Comparison of ENCODE assay signal across 20 cellular contexts in genomic region chr3:125366132-125366531, GRCh38. TPM values are rescaled to one million over a fixed set of nuclear protein-coding genes. Genes with fewer than 3 reads are reported as not detected.
A peak's percentile ranks its signal among the peaks of the same experiment; 100 is the strongest.
DNase-seq lines count a peak whose midpoint lies in the region; ATAC-seq and TF ChIP-seq lines count a peak whose summit lies in the region.
"Had no signal": no experiment of that assay in that cellular context is flagged by ENCODE, and none has a peak within 500 bp of the region (broad histone marks: within the 10 kb centered on the region; RNA-seq: fewer than 3 reads in every experiment).

No MANE protein-coding gene starts in this region.

- WGBS in upper lobe of left lung, 2 donors = 82 to 89% methylated on average over 2 of the region's 2 CpGs

- H3K27me3 Mint-ChIP-seq in activated naive CD8-positive, alpha-beta T cell = no peaks in the 10 kb centered on the region
- no peaks in the 10 kb centered on the region for H3K27me3 Mint-ChIP-seq in activated naive CD8-positive, alpha-beta T cell treated with anti-CD3 and anti-CD28 coated beads, Interleukin-2, amount 50 U/mL, for 24 hours
- no peaks in the 10 kb centered on the region for H3K27me3 Mint-ChIP-seq in type B pancreatic cell
- H3K27me3 Mint-ChIP-seq: CD8-positive, alpha-beta memory T cell had no signal

- H3K9me3 Mint-ChIP-seq in activated naive CD8-positive, alpha-beta T cell (ENCODE audit: low read depth) = no peaks in the 10 kb centered on the region
- no peaks in the 10 kb centered on the region for H3K9me3 Mint-ChIP-seq in activated naive CD8-positive, alpha-beta T cell treated with anti-CD3 and anti-CD28 coated beads, Interleukin-2, amount 50 U/mL, for 24 hours
- peaks cover 2% of the 10 kb centered on the region for H3K9me3 Mint-ChIP-seq in type B pancreatic cell
- H3K9me3 Mint-ChIP-seq: CD8-positive, alpha-beta memory T cell had no signal

- DNase-seq in activated naive CD8-positive, alpha-beta T cell treated with anti-CD3 and anti-CD28 coated beads, Interleukin-2, amount 50 U/mL, for 24 hours = no peak
- DNase-seq in NCI-H2081 (lab: John Stamatoyannopoulos, UW) (peak; percentile 10 to 53), type B pancreatic cell (ENCODE audit: extremely low spot score, unreplicated experiment) (no peak), DMS153 treated with DMSO at 0.1 percent for 48 hours (lab: John Stamatoyannopoulos, UW; ENCODE audit: unreplicated experiment) (no peak), upper lobe of left lung (no peak), RKO (ENCODE audit: low spot score) (no peak)
- DNase-seq: CD8-positive, alpha-beta memory T cell; DMS79; H7; KG1; NCI-H1417 treated with DMSO at 0.1 percent for 48 hours; NCI-H2029; NCI-H748 treated with DMSO at 0.1 percent for 48 hours; OCI-M1; SHP77 had no signal

- H3K9me3 ChIP-seq in endocrine pancreas (ENCODE audit: control insufficient read depth, low read length) = no peaks in the 10 kb centered on the region
- no peaks in the 10 kb centered on the region for H3K9me3 ChIP-seq in upper lobe of left lung
- H3K9me3 ChIP-seq: A549 had no signal

- no peak overlapping the region for H3K4me3 Mint-ChIP-seq in activated naive CD8-positive, alpha-beta T cell
- H3K4me3 Mint-ChIP-seq in activated naive CD8-positive, alpha-beta T cell treated with anti-CD3 and anti-CD28 coated beads, Interleukin-2, amount 50 U/mL, for 24 hours = no peak overlapping the region
- no peak overlapping the region for H3K4me3 Mint-ChIP-seq in type B pancreatic cell
- H3K4me3 Mint-ChIP-seq: CD8-positive, alpha-beta memory T cell had no signal

- no peak for ATAC-seq in activated naive CD8-positive, alpha-beta T cell treated with anti-CD3 and anti-CD28 coated beads, Interleukin-2, amount 50 U/mL, for 24 hours
- no peak for ATAC-seq in upper lobe of left lung (ENCODE audit: low FRiP score in 2 of 2)
- ATAC-seq: A549, HepG2 had no signal

- H3K4me3 ChIP-seq in endocrine pancreas (ENCODE audit: control insufficient read depth, insufficient read depth, low read length) (peak overlapping the region; percentile 57), upper lobe of left lung (no peak overlapping the region)
- H3K4me3 ChIP-seq: A549, SK-N-MC had no signal

- H3K36me3 ChIP-seq in endocrine pancreas (ENCODE audit: control insufficient read depth, insufficient read depth, low read length) = no peaks in the 10 kb centered on the region
- no peaks in the 10 kb centered on the region for H3K36me3 ChIP-seq in upper lobe of left lung

- peaks cover 2% of the 10 kb centered on the region for H3K36me3 Mint-ChIP-seq in activated naive CD8-positive, alpha-beta T cell
- H3K36me3 Mint-ChIP-seq in activated naive CD8-positive, alpha-beta T cell treated with anti-CD3 and anti-CD28 coated beads, Interleukin-2, amount 50 U/mL, for 24 hours (ENCODE audit: low read depth) = peaks cover 19% of the 10 kb centered on the region
- peaks cover 44% of the 10 kb centered on the region for H3K36me3 Mint-ChIP-seq in type B pancreatic cell

- H3K27me3 ChIP-seq in endocrine pancreas (ENCODE audit: control insufficient read depth, insufficient read depth, low read length) (no peaks in the 10 kb centered on the region), upper lobe of left lung (no peaks in the 10 kb centered on the region)

- no peak for TF ChIP-seq EP300 in upper lobe of left lung (IDR thresholded peaks at IDR 0.05)

- TF ChIP-seq CTCF in type B pancreatic cell (conservative IDR thresholded peaks at IDR 0.05) = no peak
- no peak for TF ChIP-seq CTCF in upper lobe of left lung (IDR thresholded peaks at IDR 0.05)

- H3K27ac Mint-ChIP-seq in activated naive CD8-positive, alpha-beta T cell = peak overlapping the region; percentile 0
- H3K27ac Mint-ChIP-seq in activated naive CD8-positive, alpha-beta T cell treated with anti-CD3 and anti-CD28 coated beads, Interleukin-2, amount 50 U/mL, for 24 hours = no peak overlapping the region
- peak overlapping the region; percentile 30 for H3K27ac Mint-ChIP-seq in type B pancreatic cell

- H3K27ac ChIP-seq in upper lobe of left lung = no peak overlapping the region
- H3K27ac ChIP-seq: A549, SK-N-MC had no signal

- peaks cover 14% of the 10 kb centered on the region for H3K4me1 ChIP-seq in endocrine pancreas (ENCODE audit: control insufficient read depth, insufficient read depth, low read length)
- peaks cover 3 to 17% (median 10%) of the 10 kb centered on the region in 4 donors for H3K4me1 ChIP-seq in upper lobe of left lung
- H3K4me1 ChIP-seq: A549 had no signal

- TF ChIP-seq POLR2A in upper lobe of left lung (IDR thresholded peaks at IDR 0.05) = no peak

- no peak overlapping the region for H3K9ac ChIP-seq in endocrine pancreas (ENCODE audit: control insufficient read depth, insufficient read depth, low read length)

- peaks cover 81% of the 10 kb centered on the region for H3K4me1 Mint-ChIP-seq in activated naive CD8-positive, alpha-beta T cell (ENCODE audit: low read depth)
- H3K4me1 Mint-ChIP-seq in activated naive CD8-positive, alpha-beta T cell treated with anti-CD3 and anti-CD28 coated beads, Interleukin-2, amount 50 U/mL, for 24 hours = peaks cover 54% of the 10 kb centered on the region
- H3K4me1 Mint-ChIP-seq in type B pancreatic cell (ENCODE audit: unreplicated experiment) = peaks cover 32% of the 10 kb centered on the region

RNA-seq across cellular contexts. Expression of gene ZNF148, which starts 9.0 kb away (rescaled TPM):
- total RNA-seq in type B pancreatic cell (ENCODE audit: low replicate concordance) (46.4 and 47.3 TPM in 2 replicates), upper lobe of left lung (10 to 100 TPM; 24.5 to 42.9 (median 32.8) TPM)

Comparison
In these comparisons a context has a peak if more than half of its experiments do, and no peak if none do; other contexts are left out.
1. DNase-seq: peak in NCI-H2081 (2 of 2); none in activated naive CD8-positive, alpha-beta T cell treated with anti-CD3 and anti-CD28 coated beads, Interleukin-2, amount 50 U/mL, for 24 hours (single experiment), type B pancreatic cell (single experiment), DMS153 treated with DMSO at 0.1 percent for 48 hours (single experiment), upper lobe of left lung (0 of 2) and RKO (single experiment).